ENCODE assay signal across 9 cellular contexts in the genomic region with DNA sequence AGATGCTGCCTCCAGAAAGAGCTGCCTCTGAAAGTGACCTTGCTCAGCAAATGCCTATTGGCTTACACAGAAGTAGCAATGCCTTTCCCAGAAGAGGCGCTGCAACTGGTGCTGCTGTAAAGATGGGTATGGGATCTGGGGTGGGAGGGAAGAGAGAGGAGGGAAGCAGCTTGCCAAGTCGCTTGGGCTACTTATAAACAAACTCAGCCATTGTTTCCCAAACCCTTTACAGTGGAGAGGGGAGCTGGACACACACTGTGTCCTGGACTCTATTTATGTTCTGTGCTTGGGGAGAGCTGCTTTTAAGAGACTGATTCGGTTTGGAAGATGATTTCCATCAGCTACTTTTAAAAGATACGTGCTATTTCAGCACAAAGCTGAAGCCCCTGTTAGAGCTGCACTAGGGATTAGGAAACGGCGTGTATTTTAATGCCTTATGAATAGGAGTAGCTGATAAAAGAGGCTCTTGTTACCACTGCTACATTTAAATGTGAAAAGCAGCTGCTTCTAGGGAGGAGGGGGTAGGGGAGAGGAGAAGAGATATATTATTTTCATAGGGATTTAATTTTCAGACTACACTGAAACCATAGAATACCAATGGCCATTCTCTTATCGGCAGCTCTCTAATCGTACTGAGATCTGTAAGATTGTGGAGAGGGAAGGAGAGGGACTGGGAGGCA.
A peak's percentile ranks its signal among the peaks of the same experiment; 100 is the strongest.
DNase-seq lines count a peak whose midpoint lies in the region; ATAC-seq, FAIRE-seq and TF ChIP-seq lines count a peak whose summit lies in the region.
"Had no signal": no experiment of that assay in that cellular context is flagged by ENCODE, and none has a peak within 500 bp of the region (broad histone marks: within the 10 kb centered on the region; RNA-seq: fewer than 3 reads in every experiment).

No MANE protein-coding gene starts in this region.

- ATAC-seq in A549, result peak; percentile 8 to 20; a peak in 2 of 6 replicates
- ATAC-seq in GM18511 (IDR thresholded peaks at IDR 0.05; ENCODE audit: unreplicated experiment), result no peak
- no peak for ATAC-seq in lower lobe of right lung

- WGBS in A549 (ENCODE audit: missing lambda C conversion rate), result 16% methylated on average over 8 of the region's 8 CpGs
- WGBS in esophagus squamous epithelium, 2 donors, result 45 to 60% methylated on average over 7 to 8 of the region's 8 CpGs

- DNase-seq in A549 (ENCODE audit: low read depth in 1 of 2, low spot score in 1 of 2) (peak in 1 of 2 experiments; percentile 9), NCI-H2227 treated with DMSO at 0.1 percent for 48 hours (lab: John Stamatoyannopoulos, UW) (peak; percentile 61), esophagus squamous epithelium (lab: John Stamatoyannopoulos, UW) (no peak), lower lobe of right lung (no peak), NCI-H1048 (lab: John Stamatoyannopoulos, UW) (no peak)
- DNase-seq in activated T-cell treated with anti-CD3 and anti-CD28 coated beads, Interleukin-2, amount 50 U/mL, for 48 hours, result no peak
- DNase-seq: activated naive CD4-positive, alpha-beta T cell had no signal

- TF ChIP-seq POLR2A in A549 (IDR thresholded peaks at IDR 0.05; ENCODE audit: low read length) (no peak), esophagus squamous epithelium (IDR thresholded peaks at IDR 0.05) (no peak)

- TF ChIP-seq EP300 in A549 (IDR thresholded peaks at IDR 0.05), result no peak

- TF ChIP-seq RAD21 in A549 (conservative IDR thresholded peaks at IDR 0.05 in 1 of 2, IDR thresholded peaks at IDR 0.05 in 1 of 2), result no peak

- H3K4me2 ChIP-seq in A549, result no peak overlapping the region

- H3K4me3 ChIP-seq in A549 (no peak overlapping the region), esophagus squamous epithelium (peak overlapping the region in 1 of 4 donors; percentile 24), muscle layer of duodenum (ENCODE audit: low read depth in 1 of 2, low read length in 2 of 2) (peak overlapping the region; percentile 19 to 33), lower lobe of right lung (no peak overlapping the region)

- no peak for FAIRE-seq in A549 (lab: Jason Lieb, UNC)

- TF ChIP-seq CTCF in A549 (IDR thresholded peaks at IDR 0.05) (no peak), esophagus squamous epithelium (IDR thresholded peaks at IDR 0.05) (no peak), lower lobe of right lung (IDR thresholded peaks at IDR 0.05) (no peak)

- peaks cover 0 to 19% (median 0%) of the 10 kb centered on the region in 4 donors for H3K27me3 ChIP-seq in esophagus squamous epithelium
- no peaks in the 10 kb centered on the region for H3K27me3 ChIP-seq in muscle layer of duodenum (ENCODE audit: low read depth, low read length)
- no peaks in the 10 kb centered on the region for H3K27me3 ChIP-seq in lower lobe of right lung (ENCODE audit: low read depth)

- H3K4me1 ChIP-seq in A549 (no peaks in the 10 kb centered on the region), esophagus squamous epithelium (peaks cover 0 to 45% (median 13%) of the 10 kb centered on the region in 3 donors), muscle layer of duodenum (ENCODE audit: control insufficient read depth in 1 of 2, insufficient read depth in 2 of 2, low read length in 2 of 2) (peaks cover 0 to 19% of the 10 kb centered on the region in 2 donors), lower lobe of right lung (peaks cover 27% of the 10 kb centered on the region)

- intact Hi-C loops in esophagus squamous epithelium (cut with DNase I), result no loop called here
- intact Hi-C loops in lower lobe of right lung (cut with DNase I), result no loop called here

- H3K27ac ChIP-seq in A549, result no peak overlapping the region
- peak overlapping the region in 3 of 4 donors; percentile 60 to 68 (median 68) for H3K27ac ChIP-seq in esophagus squamous epithelium
- H3K27ac ChIP-seq in muscle layer of duodenum (ENCODE audit: low read length), result peak overlapping the region; percentile 25
- no peak overlapping the region for H3K27ac ChIP-seq in lower lobe of right lung

- no peaks in the 10 kb centered on the region for H3K36me3 ChIP-seq in esophagus squamous epithelium
- H3K36me3 ChIP-seq in muscle layer of duodenum (ENCODE audit: control insufficient read depth in 1 of 2, insufficient read depth in 2 of 2, low read length in 2 of 2), result no peaks in the 10 kb centered on the region
- H3K36me3 ChIP-seq in lower lobe of right lung, result no peaks in the 10 kb centered on the region

- POLR2A ChIA-PET in A549 (lab: Yijun Ruan, JAX), result no interaction called here

- no peaks in the 10 kb centered on the region for H3K9me3 ChIP-seq in A549
- no peaks in the 10 kb centered on the region for H3K9me3 ChIP-seq in esophagus squamous epithelium
- no peaks in the 10 kb centered on the region for H3K9me3 ChIP-seq in muscle layer of duodenum (ENCODE audit: control insufficient read depth in 1 of 2, low read length in 2 of 2)
- H3K9me3 ChIP-seq in lower lobe of right lung, result no peaks in the 10 kb centered on the region

- CTCF ChIA-PET in A549 (lab: Yijun Ruan, JAX), result interaction anchor here (0.9 to 2.3 kb wide), 6 partner anchors 11 to 619 kb away, joined by 3 to 5 read pairs (median 3); no protein-coding TSS in a partner anchor

TF ChIP-seq in A549, 52 proteins besides CTCF, POLR2A, EP300 and RAD21:
- TF ChIP-seq RARB (CRISPR knock-in tag; IDR thresholded peaks at IDR 0.05), result no peak
- TF ChIP-seq, protein P1, sequence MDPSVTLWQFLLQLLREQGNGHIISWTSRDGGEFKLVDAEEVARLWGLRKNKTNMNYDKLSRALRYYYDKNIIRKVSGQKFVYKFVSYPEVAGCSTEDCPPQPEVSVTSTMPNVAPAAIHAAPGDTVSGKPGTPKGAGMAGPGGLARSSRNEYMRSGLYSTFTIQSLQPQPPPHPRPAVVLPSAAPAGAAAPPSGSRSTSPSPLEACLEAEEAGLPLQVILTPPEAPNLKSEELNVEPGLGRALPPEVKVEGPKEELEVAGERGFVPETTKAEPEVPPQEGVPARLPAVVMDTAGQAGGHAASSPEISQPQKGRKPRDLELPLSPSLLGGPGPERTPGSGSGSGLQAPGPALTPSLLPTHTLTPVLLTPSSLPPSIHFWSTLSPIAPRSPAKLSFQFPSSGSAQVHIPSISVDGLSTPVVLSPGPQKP (IDR thresholded peaks at IDR 0.05; ENCODE audit: low read depth, low read length), result no peak
- no peak for TF ChIP-seq NFE2L2 (conservative IDR thresholded peaks at IDR 0.05; ENCODE audit: low read length)
- no peak for TF ChIP-seq ESRRA (IDR thresholded peaks at IDR 0.05; ENCODE audit: borderline replicate concordance, low read length)

Comparison
In these comparisons a context has a peak if more than half of its experiments do, and no peak if none do; other contexts are left out.
1. ATAC-seq: peak in A549 (2 of 2); none in GM18511 (single experiment) and lower lobe of right lung (0 of 2).
2. H3K27ac ChIP-seq: peak in esophagus squamous epithelium (3 of 4) and muscle layer of duodenum (single experiment); none in A549 (0 of 2) and lower lobe of right lung (single experiment).
3. H3K4me3 ChIP-seq: peak in muscle layer of duodenum (2 of 2); none in A549 (single experiment) and lower lobe of right lung (single experiment).